1 cellular context compared by ENCODE assay signal in genomic region chr15:98705070-98705469, GRCh38.
TF ChIP-seq lines count a peak whose summit lies in the region.

No MANE protein-coding gene starts in this region.

TF ChIP-seq in H1, 55 proteins besides CTCF, POLR2A, EP300 and RAD21 (continued from another document):
- TF ChIP-seq SP2 (IDR thresholded peaks at IDR 0.05; ENCODE audit: low read length) (no peak), SIN3A (conservative IDR thresholded peaks at IDR 0.05 in 1 of 2, IDR thresholded peaks at IDR 0.05 in 1 of 2; ENCODE audit: low read depth in 1 of 2, low read length in 2 of 2) (no peak), TBP (IDR thresholded peaks at IDR 0.05; ENCODE audit: low read depth, low read length) (no peak), NRF1 (IDR thresholded peaks at IDR 0.05; ENCODE audit: low read depth, low read length) (no peak), USF2 (IDR thresholded peaks at IDR 0.05; ENCODE audit: low read length) (no peak), MAX (IDR thresholded peaks at IDR 0.05) (no peak)
